20 cellular contexts compared by ENCODE assay signal in genomic region chr15:75821946-75822345, GRCh38.
"Had no signal": no experiment of that assay in that cellular context is flagged by ENCODE, and none has a peak within 500 bp of the region (broad histone marks: within the 10 kb centered on the region; RNA-seq: fewer than 3 reads in every experiment).

No MANE protein-coding gene starts in this region.

- H3K4me3 Mint-ChIP-seq: immature natural killer cell; naive thymus-derived CD8-positive, alpha-beta T cell; neural crest cell had no signal

- H3K27ac ChIP-seq: esophagus squamous epithelium, gastroesophageal sphincter, suprapubic skin, thyroid gland, upper lobe of left lung, uterus had no signal

- H3K9me3 Mint-ChIP-seq: immature natural killer cell; naive thymus-derived CD8-positive, alpha-beta T cell; neural crest cell had no signal

- ATAC-seq: gastroesophageal sphincter; left colon; mucosa of descending colon; naive thymus-derived CD8-positive, alpha-beta T cell; right cardiac atrium; stimulated activated naive CD8-positive, alpha-beta T cell treated with anti-CD3 and anti-CD28 coated beads, Interleukin-15, Interleukin-2, amounts not matched to agents 100 U/mL and 50 U/mL, for 24 hours had no signal

- H3K9me3 ChIP-seq: esophagus squamous epithelium, gastroesophageal sphincter, mucosa of descending colon, suprapubic skin, thyroid gland, upper lobe of left lung, uterus had no signal

- H3K4me3 ChIP-seq: esophagus squamous epithelium, gastroesophageal sphincter, mucosa of descending colon, smooth muscle cell, suprapubic skin, thyroid gland, upper lobe of left lung, uterus had no signal

- H3K4me1 ChIP-seq: esophagus squamous epithelium, gastroesophageal sphincter, suprapubic skin, thyroid gland, upper lobe of left lung, uterus had no signal

- H3K27me3 ChIP-seq: esophagus squamous epithelium, gastroesophageal sphincter, thyroid gland, upper lobe of left lung, uterus had no signal

- H3K36me3 ChIP-seq: esophagus squamous epithelium, gastroesophageal sphincter, suprapubic skin, thyroid gland, upper lobe of left lung, uterus had no signal

- H3K27ac Mint-ChIP-seq: immature natural killer cell had no signal

- DNase-seq: effector memory CD4-positive, alpha-beta T cell; esophagus squamous epithelium; foreskin fibroblast; glutamatergic neuron; immature natural killer cell; kidney; left colon; mucosa of descending colon; naive thymus-derived CD8-positive, alpha-beta T cell; posterior cingulate gyrus; right cardiac atrium; stimulated activated CD4-positive, alpha-beta T cell treated with anti-CD3 and anti-CD28 coated beads, Interleukin-2, amount 100 ng/mL, for 48 hours; stimulated activated naive CD8-positive, alpha-beta T cell treated with anti-CD3 and anti-CD28 coated beads, Interleukin-15, Interleukin-2, amounts not matched to agents 100 U/mL and 50 U/mL, for 24 hours; thyroid gland; upper lobe of left lung; uterus had no signal

- H3K36me3 Mint-ChIP-seq: immature natural killer cell; naive thymus-derived CD8-positive, alpha-beta T cell had no signal
